In genomic region chr12:44835641-44836379, GRCh38 we compare ENCODE assay signal across 11 cellular contexts. TPM values are rescaled to one million over a fixed set of nuclear protein-coding genes. Genes with fewer than 3 reads are reported as not detected.
DNase-seq lines count a peak whose midpoint lies in the region; ATAC-seq and TF ChIP-seq lines count a peak whose summit lies in the region.
"Had no signal": no experiment of that assay in that cellular context is flagged by ENCODE, and none has a peak within 500 bp of the region (broad histone marks: within the 10 kb centered on the region; RNA-seq: fewer than 3 reads in every experiment).

No MANE protein-coding gene starts in this region.

- H3K4me3 ChIP-seq in fibroblast of mammary gland (ENCODE audit: control insufficient read depth, low read depth, low read length): no peak overlapping the region

- CTCF ChIA-PET in activated naive CD4-positive, alpha-beta T cell treated with anti-CD3 and anti-CD28 coated beads, Interleukin-2, amount 10 ng/mL, durations not matched to agents 7 days and 5 days (lab: Charles Lee): interaction anchor here (0.8 to 1.4 kb wide), 2 partner anchors 12 to 25 kb away, joined by 3 to 4 read pairs; no protein-coding TSS in a partner anchor

- peak; percentile 92 to 95 for ATAC-seq in activated T-cell treated with anti-CD3 and anti-CD28 coated beads, Interleukin-2, amount 50 U/mL, for 4 hours
- ATAC-seq in HG02870 (IDR thresholded peaks at IDR 0.05; ENCODE audit: unreplicated experiment) (no peak), GM18861 (IDR thresholded peaks at IDR 0.05; ENCODE audit: unreplicated experiment) (no peak)
- ATAC-seq: PC-3 had no signal

- no peaks in the 10 kb centered on the region for H3K27me3 Mint-ChIP-seq in activated naive CD4-positive, alpha-beta T cell treated with anti-CD3 and anti-CD28 coated beads, Interleukin-2, amount 10 ng/mL, durations not matched to agents 7 days and 5 days
- H3K27me3 Mint-ChIP-seq in activated T-cell treated with anti-CD3 and anti-CD28 coated beads, Interleukin-2, amount 50 U/mL, for 4 hours (ENCODE audit: low read depth): no peaks in the 10 kb centered on the region
- H3K27me3 Mint-ChIP-seq: dendritic cell treated with granulocyte-macrophage colony-stimulating factor and Interleukin-4, amounts not matched to agents 40 ng/mL and 50 ng/mL, for 4 days had no signal

- peak overlapping the region; percentile 94 for H3K27ac Mint-ChIP-seq in activated naive CD4-positive, alpha-beta T cell treated with anti-CD3 and anti-CD28 coated beads, Interleukin-2, amount 10 ng/mL, durations not matched to agents 7 days and 5 days
- H3K27ac Mint-ChIP-seq: dendritic cell treated with granulocyte-macrophage colony-stimulating factor and Interleukin-4, amounts not matched to agents 40 ng/mL and 50 ng/mL, for 4 days had no signal

- H3K4me1 Mint-ChIP-seq in activated naive CD4-positive, alpha-beta T cell treated with anti-CD3 and anti-CD28 coated beads, Interleukin-2, amount 10 ng/mL, durations not matched to agents 7 days and 5 days: peaks cover 90% of the 10 kb centered on the region
- peaks cover 91% of the 10 kb centered on the region for H3K4me1 Mint-ChIP-seq in activated T-cell treated with anti-CD3 and anti-CD28 coated beads, Interleukin-2, amount 50 U/mL, for 4 hours (ENCODE audit: low read depth)

- peaks cover 14% of the 10 kb centered on the region for H3K36me3 Mint-ChIP-seq in activated naive CD4-positive, alpha-beta T cell treated with anti-CD3 and anti-CD28 coated beads, Interleukin-2, amount 10 ng/mL, durations not matched to agents 7 days and 5 days
- peaks cover 1% of the 10 kb centered on the region for H3K36me3 Mint-ChIP-seq in activated T-cell treated with anti-CD3 and anti-CD28 coated beads, Interleukin-2, amount 50 U/mL, for 4 hours (ENCODE audit: insufficient read depth)

- TF ChIP-seq CTCF in fibroblast of mammary gland (conservative IDR thresholded peaks at IDR 0.05; ENCODE audit: control insufficient read depth, insufficient read depth, low read depth, low read length): no peak

- peak overlapping the region; percentile 49 for H3K4me3 Mint-ChIP-seq in activated naive CD4-positive, alpha-beta T cell treated with anti-CD3 and anti-CD28 coated beads, Interleukin-2, amount 10 ng/mL, durations not matched to agents 7 days and 5 days
- H3K4me3 Mint-ChIP-seq in activated T-cell treated with anti-CD3 and anti-CD28 coated beads, Interleukin-2, amount 50 U/mL, for 4 hours: peak overlapping the region; percentile 37
- H3K4me3 Mint-ChIP-seq: dendritic cell treated with granulocyte-macrophage colony-stimulating factor and Interleukin-4, amounts not matched to agents 40 ng/mL and 50 ng/mL, for 4 days had no signal

- no peaks in the 10 kb centered on the region for H3K9me3 Mint-ChIP-seq in activated naive CD4-positive, alpha-beta T cell treated with anti-CD3 and anti-CD28 coated beads, Interleukin-2, amount 10 ng/mL, durations not matched to agents 7 days and 5 days
- no peaks in the 10 kb centered on the region for H3K9me3 Mint-ChIP-seq in activated T-cell treated with anti-CD3 and anti-CD28 coated beads, Interleukin-2, amount 50 U/mL, for 4 hours
- H3K9me3 Mint-ChIP-seq: dendritic cell treated with granulocyte-macrophage colony-stimulating factor and Interleukin-4, amounts not matched to agents 40 ng/mL and 50 ng/mL, for 4 days had no signal

- peak; percentile 35 for DNase-seq in activated naive CD4-positive, alpha-beta T cell treated with anti-CD3 and anti-CD28 coated beads, Interleukin-2, amount 10 ng/mL, durations not matched to agents 7 days and 5 days
- no peak for DNase-seq in activated naive CD4-positive, alpha-beta T cell treated with anti-CD3 and anti-CD28 coated beads, Interleukin-2, amount 50 U/mL, for 16 hours
- DNase-seq in activated T-cell treated with anti-CD3 and anti-CD28 coated beads, Interleukin-2, amount 50 U/mL, for 4 hours: no peak
- peak; percentile 3 for DNase-seq in fibroblast of mammary gland (ENCODE audit: low read depth)
- DNase-seq in superior temporal gyrus (ENCODE audit: extremely low spot score): peak; percentile 75
- DNase-seq in GOT3 (lab: John Stamatoyannopoulos, UW): no peak
- DNase-seq: PC-3 had no signal

RNA-seq across cellular contexts. Expression of gene NELL2, which starts 40.3 kb away (rescaled TPM):
- 10 to 100 TPM; 19.9 to 32.0 (median 22.8) TPM for total RNA-seq in activated T-cell treated with anti-CD3 and anti-CD28 coated beads, Interleukin-2, amount 50 U/mL, for 4 hours
- total RNA-seq: osteoblast had no signal

Comparison
In these comparisons a context has a peak if more than half of its experiments do, and no peak if none do; other contexts are left out.
1. DNase-seq: peak in activated naive CD4-positive, alpha-beta T cell treated with anti-CD3 and anti-CD28 coated beads, Interleukin-2, amount 10 ng/mL, durations not matched to agents 7 days and 5 days (single experiment), fibroblast of mammary gland (single experiment) and superior temporal gyrus (single experiment); none in activated naive CD4-positive, alpha-beta T cell treated with anti-CD3 and anti-CD28 coated beads, Interleukin-2, amount 50 U/mL, for 16 hours (single experiment), activated T-cell treated with anti-CD3 and anti-CD28 coated beads, Interleukin-2, amount 50 U/mL, for 4 hours (single experiment) and GOT3 (single experiment).
2. ATAC-seq: peak in activated T-cell treated with anti-CD3 and anti-CD28 coated beads, Interleukin-2, amount 50 U/mL, for 4 hours (2 of 2); none in HG02870 (single experiment) and GM18861 (single experiment).